1 cellular context compared by ENCODE assay signal in the genomic region with DNA sequence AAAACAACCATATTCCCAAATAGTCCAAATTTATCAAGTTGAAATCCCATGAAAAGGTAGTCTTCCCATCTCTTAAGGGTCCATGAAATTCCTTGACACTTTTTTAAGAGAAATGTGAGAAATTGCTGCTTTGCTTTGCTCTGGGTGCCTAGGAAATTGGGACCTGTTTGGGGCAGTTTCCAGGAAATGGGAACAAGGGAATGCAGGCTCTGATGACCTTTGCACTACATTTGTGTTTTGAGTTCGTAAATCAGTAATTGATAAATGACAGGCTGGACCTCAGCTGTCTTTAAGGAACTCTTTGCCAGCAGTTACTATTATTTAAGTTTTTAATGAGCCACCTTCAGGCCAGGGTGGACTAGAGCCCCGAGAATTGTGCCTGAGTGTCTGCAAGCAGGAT.
A peak's percentile ranks its signal among the peaks of the same experiment; 100 is the strongest.
TF ChIP-seq lines count a peak whose summit lies in the region.

No MANE protein-coding gene starts in this region.

TF ChIP-seq in HepG2, 621 proteins besides CTCF, POLR2A, EP300 and RAD21 (continued from another document and continues in another):
- TF ChIP-seq, protein P1, sequence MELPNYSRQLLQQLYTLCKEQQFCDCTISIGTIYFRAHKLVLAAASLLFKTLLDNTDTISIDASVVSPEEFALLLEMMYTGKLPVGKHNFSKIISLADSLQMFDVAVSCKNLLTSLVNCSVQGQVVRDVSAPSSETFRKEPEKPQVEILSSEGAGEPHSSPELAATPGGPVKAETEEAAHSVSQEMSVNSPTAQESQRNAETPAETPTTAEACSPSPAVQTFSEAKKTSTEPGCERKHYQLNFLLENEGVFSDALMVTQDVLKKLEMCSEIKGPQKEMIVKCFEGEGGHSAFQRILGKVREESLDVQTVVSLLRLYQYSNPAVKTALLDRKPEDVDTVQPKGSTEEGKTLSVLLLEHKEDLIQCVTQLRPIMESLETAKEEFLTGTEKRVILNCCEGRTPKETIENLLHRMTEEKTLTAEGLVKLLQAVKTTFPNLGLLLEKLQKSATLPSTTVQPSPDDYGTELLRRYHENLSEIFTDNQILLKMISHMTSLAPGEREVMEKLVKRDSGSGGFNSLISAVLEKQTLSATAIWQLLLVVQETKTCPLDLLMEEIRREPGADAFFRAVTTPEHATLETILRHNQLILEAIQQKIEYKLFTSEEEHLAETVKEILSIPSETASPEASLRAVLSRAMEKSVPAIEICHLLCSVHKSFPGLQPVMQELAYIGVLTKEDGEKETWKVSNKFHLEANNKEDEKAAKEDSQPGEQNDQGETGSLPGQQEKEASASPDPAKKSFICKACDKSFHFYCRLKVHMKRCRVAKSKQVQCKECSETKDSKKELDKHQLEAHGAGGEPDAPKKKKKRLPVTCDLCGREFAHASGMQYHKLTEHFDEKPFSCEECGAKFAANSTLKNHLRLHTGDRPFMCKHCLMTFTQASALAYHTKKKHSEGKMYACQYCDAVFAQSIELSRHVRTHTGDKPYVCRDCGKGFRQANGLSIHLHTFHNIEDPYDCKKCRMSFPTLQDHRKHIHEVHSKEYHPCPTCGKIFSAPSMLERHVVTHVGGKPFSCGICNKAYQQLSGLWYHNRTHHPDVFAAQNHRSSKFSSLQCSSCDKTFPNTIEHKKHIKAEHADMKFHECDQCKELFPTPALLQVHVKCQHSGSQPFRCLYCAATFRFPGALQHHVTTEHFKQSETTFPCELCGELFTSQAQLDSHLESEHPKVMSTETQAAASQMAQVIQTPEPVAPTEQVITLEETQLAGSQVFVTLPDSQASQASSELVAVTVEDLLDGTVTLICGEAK (IDR thresholded peaks at IDR 0.05): no peak
- TF ChIP-seq, protein P1 (CRISPR knock-in tag; IDR thresholded peaks at IDR 0.05): no peak
- TF ChIP-seq HOXD1 (CRISPR knock-in tag; IDR thresholded peaks at IDR 0.05) (no peak), SOX6 (IDR thresholded peaks at IDR 0.05) (no peak), SOX6 (CRISPR knock-in tag; IDR thresholded peaks at IDR 0.05) (no peak; the same call in 1 of the 2 replicates), ARNTL (CRISPR knock-in tag; IDR thresholded peaks at IDR 0.05) (no peak), SOX13 (IDR thresholded peaks at IDR 0.05) (no peak), SOX13 (CRISPR knock-in tag; conservative IDR thresholded peaks at IDR 0.05 in 1 of 2, IDR thresholded peaks at IDR 0.05 in 1 of 2) (0 out of 4 replicates have a peak, but pooled peaks of 1 of the 2 experiments have one; percentile 27), RXRB (CRISPR knock-in tag; IDR thresholded peaks at IDR 0.05; ENCODE audit: borderline replicate concordance) (peak; percentile 78; the same call in 1 of the 2 replicates), ZNF777 (CRISPR knock-in tag; IDR thresholded peaks at IDR 0.05) (no peak), ZNF841 (CRISPR knock-in tag; IDR thresholded peaks at IDR 0.05; ENCODE audit: borderline replicate concordance) (no peak), NFRKB (IDR thresholded peaks at IDR 0.05) (no peak), HIVEP1 (CRISPR knock-in tag; IDR thresholded peaks at IDR 0.05) (no peak), CBX1 (IDR thresholded peaks at IDR 0.05; ENCODE audit: low read depth) (no peak), AGO1 (IDR thresholded peaks at IDR 0.05; ENCODE audit: low read depth, low read length, poor library complexity, severe bottlenecking) (no peak), ZNF850 (CRISPR knock-in tag; conservative IDR thresholded peaks at IDR 0.05) (no peak), ZNF136 (CRISPR knock-in tag; IDR thresholded peaks at IDR 0.05; ENCODE audit: low read depth) (no peak), ZNF331 (CRISPR knock-in tag; IDR thresholded peaks at IDR 0.05) (no peak), HNF4G (IDR thresholded peaks at IDR 0.05; ENCODE audit: borderline replicate concordance, low read depth, low read length) (peak; percentile 57), HNF4G (CRISPR knock-in tag; IDR thresholded peaks at IDR 0.05; ENCODE audit: borderline replicate concordance, low read depth) (no peak), JUN (CRISPR knock-in tag; IDR thresholded peaks at IDR 0.05) (no peak), ZNF616 (CRISPR knock-in tag; IDR thresholded peaks at IDR 0.05; ENCODE audit: low read depth) (no peak), ATM (IDR thresholded peaks at IDR 0.05; ENCODE audit: borderline replicate concordance) (no peak), MBD4 (IDR thresholded peaks at IDR 0.05; ENCODE audit: borderline replicate concordance, low read length) (no peak), JARID2 (CRISPR knock-in tag; IDR thresholded peaks at IDR 0.05; ENCODE audit: insufficient replicate concordance) (no peak), PCBP1 (IDR thresholded peaks at IDR 0.05; ENCODE audit: borderline replicate concordance, low read depth, low read length) (no peak), CEBPB (IDR thresholded peaks at IDR 0.05; ENCODE audit: borderline replicate concordance, low read depth, low read length) (no peak), ZNF10 (CRISPR knock-in tag; IDR thresholded peaks at IDR 0.05; ENCODE audit: borderline replicate concordance, low read depth) (no peak), NFYB (CRISPR knock-in tag; IDR thresholded peaks at IDR 0.05) (no peak), PPARG (CRISPR knock-in tag; conservative IDR thresholded peaks at IDR 0.05) (peak; percentile 72), GATAD2A (CRISPR knock-in tag; IDR thresholded peaks at IDR 0.05) (peak; percentile 22; the same call in 1 of the 2 replicates), ZNF776 (CRISPR knock-in tag; IDR thresholded peaks at IDR 0.05) (no peak), TEAD3 (CRISPR knock-in tag; optimal IDR thresholded peaks at IDR 0.05; ENCODE audit: borderline replicate concordance) (peak; percentile 64)
- TF ChIP-seq, protein P2, sequence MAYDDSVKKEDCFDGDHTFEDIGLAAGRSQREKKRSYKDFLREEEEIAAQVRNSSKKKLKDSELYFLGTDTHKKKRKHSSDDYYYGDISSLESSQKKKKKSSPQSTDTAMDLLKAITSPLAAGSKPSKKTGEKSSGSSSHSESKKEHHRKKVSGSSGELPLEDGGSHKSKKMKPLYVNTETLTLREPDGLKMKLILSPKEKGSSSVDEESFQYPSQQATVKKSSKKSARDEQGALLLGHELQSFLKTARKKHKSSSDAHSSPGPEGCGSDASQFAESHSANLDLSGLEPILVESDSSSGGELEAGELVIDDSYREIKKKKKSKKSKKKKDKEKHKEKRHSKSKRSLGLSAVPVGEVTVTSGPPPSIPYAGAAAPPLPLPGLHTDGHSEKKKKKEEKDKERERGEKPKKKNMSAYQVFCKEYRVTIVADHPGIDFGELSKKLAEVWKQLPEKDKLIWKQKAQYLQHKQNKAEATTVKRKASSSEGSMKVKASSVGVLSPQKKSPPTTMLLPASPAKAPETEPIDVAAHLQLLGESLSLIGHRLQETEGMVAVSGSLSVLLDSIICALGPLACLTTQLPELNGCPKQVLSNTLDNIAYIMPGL (CRISPR knock-in tag; IDR thresholded peaks at IDR 0.05; ENCODE audit: borderline replicate concordance in 1 of 2, low read depth in 1 of 2): no peak
- TF ChIP-seq, protein P3, sequence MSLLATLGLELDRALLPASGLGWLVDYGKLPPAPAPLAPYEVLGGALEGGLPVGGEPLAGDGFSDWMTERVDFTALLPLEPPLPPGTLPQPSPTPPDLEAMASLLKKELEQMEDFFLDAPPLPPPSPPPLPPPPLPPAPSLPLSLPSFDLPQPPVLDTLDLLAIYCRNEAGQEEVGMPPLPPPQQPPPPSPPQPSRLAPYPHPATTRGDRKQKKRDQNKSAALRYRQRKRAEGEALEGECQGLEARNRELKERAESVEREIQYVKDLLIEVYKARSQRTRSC (CRISPR knock-in tag; IDR thresholded peaks at IDR 0.05; ENCODE audit: low read depth): no peak
- TF ChIP-seq, protein P4, sequence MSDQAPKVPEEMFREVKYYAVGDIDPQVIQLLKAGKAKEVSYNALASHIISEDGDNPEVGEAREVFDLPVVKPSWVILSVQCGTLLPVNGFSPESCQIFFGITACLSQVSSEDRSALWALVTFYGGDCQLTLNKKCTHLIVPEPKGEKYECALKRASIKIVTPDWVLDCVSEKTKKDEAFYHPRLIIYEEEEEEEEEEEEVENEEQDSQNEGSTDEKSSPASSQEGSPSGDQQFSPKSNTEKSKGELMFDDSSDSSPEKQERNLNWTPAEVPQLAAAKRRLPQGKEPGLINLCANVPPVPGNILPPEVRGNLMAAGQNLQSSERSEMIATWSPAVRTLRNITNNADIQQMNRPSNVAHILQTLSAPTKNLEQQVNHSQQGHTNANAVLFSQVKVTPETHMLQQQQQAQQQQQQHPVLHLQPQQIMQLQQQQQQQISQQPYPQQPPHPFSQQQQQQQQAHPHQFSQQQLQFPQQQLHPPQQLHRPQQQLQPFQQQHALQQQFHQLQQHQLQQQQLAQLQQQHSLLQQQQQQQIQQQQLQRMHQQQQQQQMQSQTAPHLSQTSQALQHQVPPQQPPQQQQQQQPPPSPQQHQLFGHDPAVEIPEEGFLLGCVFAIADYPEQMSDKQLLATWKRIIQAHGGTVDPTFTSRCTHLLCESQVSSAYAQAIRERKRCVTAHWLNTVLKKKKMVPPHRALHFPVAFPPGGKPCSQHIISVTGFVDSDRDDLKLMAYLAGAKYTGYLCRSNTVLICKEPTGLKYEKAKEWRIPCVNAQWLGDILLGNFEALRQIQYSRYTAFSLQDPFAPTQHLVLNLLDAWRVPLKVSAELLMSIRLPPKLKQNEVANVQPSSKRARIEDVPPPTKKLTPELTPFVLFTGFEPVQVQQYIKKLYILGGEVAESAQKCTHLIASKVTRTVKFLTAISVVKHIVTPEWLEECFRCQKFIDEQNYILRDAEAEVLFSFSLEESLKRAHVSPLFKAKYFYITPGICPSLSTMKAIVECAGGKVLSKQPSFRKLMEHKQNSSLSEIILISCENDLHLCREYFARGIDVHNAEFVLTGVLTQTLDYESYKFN (CRISPR knock-in tag; conservative IDR thresholded peaks at IDR 0.05): 0 out of 2 replicates have a peak, but pooled peaks have one; percentile 30
- TF ChIP-seq, protein P5, sequence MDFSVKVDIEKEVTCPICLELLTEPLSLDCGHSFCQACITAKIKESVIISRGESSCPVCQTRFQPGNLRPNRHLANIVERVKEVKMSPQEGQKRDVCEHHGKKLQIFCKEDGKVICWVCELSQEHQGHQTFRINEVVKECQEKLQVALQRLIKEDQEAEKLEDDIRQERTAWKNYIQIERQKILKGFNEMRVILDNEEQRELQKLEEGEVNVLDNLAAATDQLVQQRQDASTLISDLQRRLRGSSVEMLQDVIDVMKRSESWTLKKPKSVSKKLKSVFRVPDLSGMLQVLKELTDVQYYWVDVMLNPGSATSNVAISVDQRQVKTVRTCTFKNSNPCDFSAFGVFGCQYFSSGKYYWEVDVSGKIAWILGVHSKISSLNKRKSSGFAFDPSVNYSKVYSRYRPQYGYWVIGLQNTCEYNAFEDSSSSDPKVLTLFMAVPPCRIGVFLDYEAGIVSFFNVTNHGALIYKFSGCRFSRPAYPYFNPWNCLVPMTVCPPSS (IDR thresholded peaks at IDR 0.05): no peak
- TF ChIP-seq, protein P6, sequence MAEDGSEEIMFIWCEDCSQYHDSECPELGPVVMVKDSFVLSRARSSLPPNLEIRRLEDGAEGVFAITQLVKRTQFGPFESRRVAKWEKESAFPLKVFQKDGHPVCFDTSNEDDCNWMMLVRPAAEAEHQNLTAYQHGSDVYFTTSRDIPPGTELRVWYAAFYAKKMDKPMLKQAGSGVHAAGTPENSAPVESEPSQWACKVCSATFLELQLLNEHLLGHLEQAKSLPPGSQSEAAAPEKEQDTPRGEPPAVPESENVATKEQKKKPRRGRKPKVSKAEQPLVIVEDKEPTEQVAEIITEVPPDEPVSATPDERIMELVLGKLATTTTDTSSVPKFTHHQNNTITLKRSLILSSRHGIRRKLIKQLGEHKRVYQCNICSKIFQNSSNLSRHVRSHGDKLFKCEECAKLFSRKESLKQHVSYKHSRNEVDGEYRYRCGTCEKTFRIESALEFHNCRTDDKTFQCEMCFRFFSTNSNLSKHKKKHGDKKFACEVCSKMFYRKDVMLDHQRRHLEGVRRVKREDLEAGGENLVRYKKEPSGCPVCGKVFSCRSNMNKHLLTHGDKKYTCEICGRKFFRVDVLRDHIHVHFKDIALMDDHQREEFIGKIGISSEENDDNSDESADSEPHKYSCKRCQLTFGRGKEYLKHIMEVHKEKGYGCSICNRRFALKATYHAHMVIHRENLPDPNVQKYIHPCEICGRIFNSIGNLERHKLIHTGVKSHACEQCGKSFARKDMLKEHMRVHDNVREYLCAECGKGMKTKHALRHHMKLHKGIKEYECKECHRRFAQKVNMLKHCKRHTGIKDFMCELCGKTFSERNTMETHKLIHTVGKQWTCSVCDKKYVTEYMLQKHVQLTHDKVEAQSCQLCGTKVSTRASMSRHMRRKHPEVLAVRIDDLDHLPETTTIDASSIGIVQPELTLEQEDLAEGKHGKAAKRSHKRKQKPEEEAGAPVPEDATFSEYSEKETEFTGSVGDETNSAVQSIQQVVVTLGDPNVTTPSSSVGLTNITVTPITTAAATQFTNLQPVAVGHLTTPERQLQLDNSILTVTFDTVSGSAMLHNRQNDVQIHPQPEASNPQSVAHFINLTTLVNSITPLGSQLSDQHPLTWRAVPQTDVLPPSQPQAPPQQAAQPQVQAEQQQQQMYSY (CRISPR knock-in tag; IDR thresholded peaks at IDR 0.05): no peak
